ENCODE assay signal across 24 cellular contexts in the genomic region with DNA sequence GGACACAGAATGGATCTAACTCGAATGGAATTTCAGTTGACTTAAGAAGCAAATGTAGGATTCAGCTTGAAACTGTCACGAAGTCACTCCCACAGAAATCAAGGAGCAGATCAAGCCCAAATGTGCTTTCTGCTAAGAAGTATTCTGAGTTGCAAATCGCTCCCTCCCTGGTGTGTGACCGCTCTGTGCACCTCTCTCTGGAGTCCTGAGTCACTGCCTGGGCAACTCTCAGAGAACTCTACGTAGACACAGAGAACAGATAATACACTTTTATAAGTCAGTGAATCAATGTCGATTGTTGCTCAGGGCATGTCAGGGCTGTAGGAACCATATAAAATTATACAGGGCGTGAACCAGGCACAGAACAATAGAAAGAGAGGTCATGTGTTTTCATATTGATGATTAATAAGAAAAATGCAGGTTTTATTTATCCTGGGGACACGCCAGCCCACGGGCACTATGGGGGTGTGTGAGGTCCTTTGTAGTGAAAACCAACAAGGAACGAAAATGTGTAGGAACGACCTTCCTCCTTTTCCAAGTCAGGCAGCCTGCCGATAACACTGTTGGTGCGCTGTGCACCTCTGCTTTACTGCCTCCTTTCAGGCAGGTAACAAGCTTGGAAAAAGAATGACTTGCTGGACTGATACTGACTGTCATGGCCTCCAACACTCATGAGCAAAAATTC.
A peak's percentile ranks its signal among the peaks of the same experiment; 100 is the strongest.
DNase-seq lines count a peak whose midpoint lies in the region; ATAC-seq lines count a peak whose summit lies in the region.
"Had no signal": no experiment of that assay in that cellular context is flagged by ENCODE, and none has a peak within 500 bp of the region (broad histone marks: within the 10 kb centered on the region; RNA-seq: fewer than 3 reads in every experiment).

No MANE protein-coding gene starts in this region.

- peaks cover 8% of the 10 kb centered on the region for H3K27me3 Mint-ChIP-seq in activated naive CD4-positive, alpha-beta T cell treated with anti-CD3 and anti-CD28 coated beads, Interleukin-2, amount 10 ng/mL, durations not matched to agents 7 days and 5 days

- DNase-seq in AG20443 (ENCODE audit: low spot score) (peak; percentile 79), HT1080 (ENCODE audit: low read depth) (peak; percentile 42), epithelial cell of prostate (ENCODE audit: low read depth, low spot score) (peak; percentile 91), mucosa of gallbladder (ENCODE audit: low spot score) (peak; percentile 59), NCI-H345 treated with DMSO at 0.1 percent for 48 hours (lab: John Stamatoyannopoulos, UW; ENCODE audit: unreplicated experiment) (no peak)
- no peak for DNase-seq in activated naive CD4-positive, alpha-beta T cell treated with anti-CD3 and anti-CD28 coated beads, Interleukin-2, amount 10 ng/mL, durations not matched to agents 7 days and 5 days
- no peak for DNase-seq in stimulated activated CD4-positive, alpha-beta T cell treated with anti-CD3 and anti-CD28 coated beads, Interleukin-2, amount 100 ng/mL, for 24 hours
- DNase-seq: activated CD8-positive, alpha-beta memory T cell treated with anti-CD3 and anti-CD28 coated beads for 24 hours; activated naive CD4-positive, alpha-beta T cell treated with anti-CD3 and anti-CD28 coated beads, Interleukin-2, amount 50 U/mL, for 16 hours; activated T-cell treated with anti-CD3 and anti-CD28 coated beads, Interleukin-2, amount 50 U/mL, for 4 hours; CD4-positive, CD25-positive, alpha-beta regulatory T cell; DMS53; H9; Kasumi-1; NCI-H1092 treated with DMSO at 0.1 percent for 48 hours; NCI-H2081 treated with DMSO at 0.1 percent for 48 hours; NCI-H510A treated with DMSO at 0.1 percent for 48 hours; SK-N-SH; stimulated activated CD4-positive, alpha-beta T cell treated with anti-CD3 and anti-CD28 coated beads, Interleukin-12 subunit alpha, Interleukin-12 subunit beta, amount 100 ng/mL, for 4 hours; T-helper 9 cell; uterus had no signal

- no peaks in the 10 kb centered on the region for H3K4me1 Mint-ChIP-seq in activated naive CD4-positive, alpha-beta T cell treated with anti-CD3 and anti-CD28 coated beads, Interleukin-2, amount 10 ng/mL, durations not matched to agents 7 days and 5 days
- H3K4me1 Mint-ChIP-seq: CD4-positive, CD25-positive, alpha-beta regulatory T cell had no signal

- H3K9me3 Mint-ChIP-seq in activated naive CD4-positive, alpha-beta T cell treated with anti-CD3 and anti-CD28 coated beads, Interleukin-2, amount 10 ng/mL, durations not matched to agents 7 days and 5 days: no peaks in the 10 kb centered on the region
- H3K9me3 Mint-ChIP-seq: activated T-cell treated with anti-CD3 and anti-CD28 coated beads, Interleukin-2, amount 50 U/mL, for 4 hours; H9 had no signal

- H3K36me3 Mint-ChIP-seq in activated naive CD4-positive, alpha-beta T cell treated with anti-CD3 and anti-CD28 coated beads, Interleukin-2, amount 10 ng/mL, durations not matched to agents 7 days and 5 days: no peaks in the 10 kb centered on the region
- H3K36me3 Mint-ChIP-seq: CD4-positive, CD25-positive, alpha-beta regulatory T cell had no signal

- peak overlapping the region; percentile 51 for H3K27ac ChIP-seq in epithelial cell of prostate
- H3K27ac ChIP-seq: ascending aorta, right atrium auricular region, uterus had no signal

- no peak overlapping the region for H3K27ac Mint-ChIP-seq in activated naive CD4-positive, alpha-beta T cell treated with anti-CD3 and anti-CD28 coated beads, Interleukin-2, amount 10 ng/mL, durations not matched to agents 7 days and 5 days
- H3K27ac Mint-ChIP-seq: CD4-positive, CD25-positive, alpha-beta regulatory T cell had no signal

- no peak for ATAC-seq in GM18498 (IDR thresholded peaks at IDR 0.05; ENCODE audit: unreplicated experiment)
- ATAC-seq: activated T-cell treated with anti-CD3 and anti-CD28 coated beads, Interleukin-2, amount 50 U/mL, for 4 hours had no signal

- H3K4me3 Mint-ChIP-seq in activated naive CD4-positive, alpha-beta T cell treated with anti-CD3 and anti-CD28 coated beads, Interleukin-2, amount 10 ng/mL, durations not matched to agents 7 days and 5 days: no peak overlapping the region
- H3K4me3 Mint-ChIP-seq: activated T-cell treated with anti-CD3 and anti-CD28 coated beads, Interleukin-2, amount 50 U/mL, for 4 hours; CD4-positive, CD25-positive, alpha-beta regulatory T cell; H9 had no signal

- CTCF ChIA-PET in activated naive CD4-positive, alpha-beta T cell treated with anti-CD3 and anti-CD28 coated beads, Interleukin-2, amount 10 ng/mL, durations not matched to agents 7 days and 5 days (lab: Charles Lee): no interaction called here

Comparison
In these comparisons a context has a peak if more than half of its experiments do, and no peak if none do; other contexts are left out.
1. DNase-seq: peak in AG20443 (single experiment), HT1080 (single experiment), epithelial cell of prostate (single experiment) and mucosa of gallbladder (single experiment); none in activated naive CD4-positive, alpha-beta T cell treated with anti-CD3 and anti-CD28 coated beads, Interleukin-2, amount 10 ng/mL, durations not matched to agents 7 days and 5 days (single experiment), stimulated activated CD4-positive, alpha-beta T cell treated with anti-CD3 and anti-CD28 coated beads, Interleukin-2, amount 100 ng/mL, for 24 hours (0 of 2) and NCI-H345 treated with DMSO at 0.1 percent for 48 hours (single experiment).